Comparison of ENCODE assay signal across 8 cellular contexts in the genomic region with DNA sequence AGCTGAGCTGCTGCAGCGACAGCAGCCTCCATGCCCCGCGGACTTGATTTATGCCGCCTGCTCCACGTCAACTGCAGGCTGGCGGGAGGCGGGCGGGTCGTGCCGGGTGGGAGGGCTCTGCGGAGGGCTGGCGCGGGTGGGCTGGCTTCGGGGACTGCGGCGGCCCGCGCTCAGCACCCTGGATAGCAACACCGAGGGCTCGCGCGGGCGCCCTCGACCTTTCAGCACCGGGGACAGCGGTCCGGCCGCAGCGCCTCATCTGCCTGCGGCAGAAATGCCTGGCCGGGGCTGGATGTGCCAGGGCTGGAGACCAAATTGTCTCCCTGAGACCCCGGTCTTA. TPM values are rescaled to one million over a fixed set of nuclear protein-coding genes. Genes with fewer than 3 reads are reported as not detected.
A peak's percentile ranks its signal among the peaks of the same experiment; 100 is the strongest.
DNase-seq lines count a peak whose midpoint lies in the region; ATAC-seq and TF ChIP-seq lines count a peak whose summit lies in the region.

No MANE protein-coding gene starts in this region.

- peak overlapping the region in 1 of 4 donors; percentile 43 for H3K4me3 ChIP-seq in adrenal gland

- H3K4me3 Mint-ChIP-seq in progenitor cell of endocrine pancreas (ENCODE audit: low read depth): peak overlapping the region; percentile 84

- no peaks in the 10 kb centered on the region for H3K9me3 ChIP-seq in adrenal gland (replicated peaks in 1 of 3)

- ATAC-seq in GM21576 (IDR thresholded peaks at IDR 0.05; ENCODE audit: unreplicated experiment) (peak; percentile 82), left cardiac atrium (peak; percentile 82 to 85)

- H3K9me3 Mint-ChIP-seq in progenitor cell of endocrine pancreas (ENCODE audit: low read depth): no peaks in the 10 kb centered on the region

- 0 to 2% (median 1%) methylated on average over 4 to 32 of the region's 32 CpGs for WGBS in adrenal gland, 4 donors

- no peaks in the 10 kb centered on the region for H3K36me3 ChIP-seq in adrenal gland (replicated peaks in 1 of 2)

- H3K27me3 ChIP-seq in adrenal gland: peaks cover 23% of the 10 kb centered on the region

- peak in 1 of 2 donors; percentile 1 for TF ChIP-seq POLR2A in adrenal gland (IDR thresholded peaks at IDR 0.05)

- H3K27me3 Mint-ChIP-seq in progenitor cell of endocrine pancreas: peaks cover 67% of the 10 kb centered on the region

- no peak for TF ChIP-seq CTCF in adrenal gland (IDR thresholded peaks at IDR 0.05)
- no peak for TF ChIP-seq CTCF in progenitor cell of endocrine pancreas (IDR thresholded peaks at IDR 0.05; ENCODE audit: unreplicated experiment)

- peak; percentile 76 for DNase-seq in CD1c-positive myeloid dendritic cell (ENCODE audit: extremely low spot score)
- peak; percentile 63 for DNase-seq in LoVo (ENCODE audit: low spot score)
- peak; percentile 44 for DNase-seq in T follicular helper cell (ENCODE audit: low read depth)
- peak; percentile 66 to 84 (median 81) for DNase-seq in adrenal gland
- peak; percentile 81 for DNase-seq in left cardiac atrium
- DNase-seq in progenitor cell of endocrine pancreas (ENCODE audit: low spot score, unreplicated experiment): peak; percentile 90
- no peak for DNase-seq in AML-193 (lab: John Stamatoyannopoulos, UW)

- intact Hi-C loops in adrenal gland (cut with DNase I): no loop called here
- intact Hi-C loops in left cardiac atrium (cut with DNase I): loop anchor here in 1 of 2 donors (5.0 kb wide), 2 partner anchors 127 to 208 kb away; no protein-coding TSS in a partner anchor

- no peaks in the 10 kb centered on the region for H3K4me1 ChIP-seq in adrenal gland (replicated peaks in 1 of 2)

- peak overlapping the region; percentile 88 for H3K27ac Mint-ChIP-seq in progenitor cell of endocrine pancreas

- peaks cover 7% of the 10 kb centered on the region for H3K4me1 Mint-ChIP-seq in progenitor cell of endocrine pancreas (ENCODE audit: low read depth)

- H3K27ac ChIP-seq in adrenal gland: peak overlapping the region in 2 of 5 donors; percentile 85 to 92

- no peaks in the 10 kb centered on the region for H3K36me3 Mint-ChIP-seq in progenitor cell of endocrine pancreas (ENCODE audit: insufficient read depth)

RNA-seq across cellular contexts. Expression of gene SNAP25, which starts 0.8 kb away (rescaled TPM):
- total RNA-seq in adrenal gland (10 to 100 TPM in 3 of 8 donors, 1 to 10 TPM in 4, not detected in 1; 1.0 to 21.6 (median 4.8) TPM), left cardiac atrium (1 to 10 TPM in 1 of 2 donors, under 1 TPM in 1; 0.97 to 2.8 TPM), progenitor cell of endocrine pancreas (7.7 and 8.2 TPM in 2 replicates)
- 10 to 100 TPM in 2 of 3 donors, 1 to 10 TPM in 1; 9.3 to 35.9 (median 26.1) TPM for polyA plus RNA-seq in adrenal gland

Comparison
In these comparisons a context has a peak if more than half of its experiments do, and no peak if none do; other contexts are left out.
1. DNase-seq: peak in CD1c-positive myeloid dendritic cell (single experiment), LoVo (single experiment), T follicular helper cell (single experiment), adrenal gland (7 of 7), left cardiac atrium (single experiment) and progenitor cell of endocrine pancreas (single experiment); none in AML-193 (0 of 2).